ENCODE assay signal across 1 cellular context in the genomic region with DNA sequence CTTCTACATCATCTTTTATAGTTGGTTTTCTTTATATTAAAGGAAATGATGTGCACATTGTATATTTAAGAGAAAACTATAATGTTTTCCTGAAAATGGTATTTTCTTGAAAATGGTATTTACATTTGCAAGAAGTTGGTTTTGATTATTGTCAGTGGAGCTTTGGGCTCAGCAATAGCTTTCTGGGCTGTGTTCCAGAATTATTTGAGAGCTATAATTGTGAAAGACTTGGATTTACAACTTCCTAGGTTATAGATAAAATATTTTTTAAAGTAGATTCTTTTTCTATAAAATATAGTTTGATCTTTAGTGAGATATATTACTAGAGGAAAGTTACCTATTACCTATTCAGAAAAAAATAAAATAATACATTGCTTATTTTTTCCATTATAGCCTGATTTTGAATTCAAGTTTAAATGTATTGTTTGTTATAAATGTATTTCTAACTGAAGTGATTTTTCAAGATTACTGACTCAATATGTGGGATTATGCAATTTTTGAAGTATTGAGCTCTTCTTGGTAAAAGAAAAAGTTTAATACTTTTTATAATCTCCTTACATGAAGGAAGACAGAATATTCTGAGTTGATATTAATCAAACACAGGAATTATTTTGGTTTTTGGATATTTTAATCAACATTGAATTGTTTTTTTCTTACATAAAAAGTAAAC.
TF ChIP-seq lines count a peak whose summit lies in the region.

No MANE protein-coding gene starts in this region.

TF ChIP-seq in SK-N-SH, 30 proteins besides CTCF, POLR2A, EP300 and RAD21 (continued from another document):
- TF ChIP-seq, protein P1, sequence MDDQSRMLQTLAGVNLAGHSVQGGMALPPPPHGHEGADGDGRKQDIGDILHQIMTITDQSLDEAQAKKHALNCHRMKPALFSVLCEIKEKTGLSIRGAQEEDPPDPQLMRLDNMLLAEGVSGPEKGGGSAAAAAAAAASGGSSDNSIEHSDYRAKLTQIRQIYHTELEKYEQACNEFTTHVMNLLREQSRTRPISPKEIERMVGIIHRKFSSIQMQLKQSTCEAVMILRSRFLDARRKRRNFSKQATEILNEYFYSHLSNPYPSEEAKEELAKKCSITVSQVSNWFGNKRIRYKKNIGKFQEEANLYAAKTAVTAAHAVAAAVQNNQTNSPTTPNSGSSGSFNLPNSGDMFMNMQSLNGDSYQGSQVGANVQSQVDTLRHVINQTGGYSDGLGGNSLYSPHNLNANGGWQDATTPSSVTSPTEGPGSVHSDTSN (IDR thresholded peaks at IDR 0.05), result peak; percentile 62
- TF ChIP-seq TEAD4 (IDR thresholded peaks at IDR 0.05; ENCODE audit: borderline replicate concordance, insufficient read depth), result no peak
- no peak for TF ChIP-seq CHD2 (IDR thresholded peaks at IDR 0.05; ENCODE audit: low read length, partially characterized antibody)
- TF ChIP-seq, protein P2, sequence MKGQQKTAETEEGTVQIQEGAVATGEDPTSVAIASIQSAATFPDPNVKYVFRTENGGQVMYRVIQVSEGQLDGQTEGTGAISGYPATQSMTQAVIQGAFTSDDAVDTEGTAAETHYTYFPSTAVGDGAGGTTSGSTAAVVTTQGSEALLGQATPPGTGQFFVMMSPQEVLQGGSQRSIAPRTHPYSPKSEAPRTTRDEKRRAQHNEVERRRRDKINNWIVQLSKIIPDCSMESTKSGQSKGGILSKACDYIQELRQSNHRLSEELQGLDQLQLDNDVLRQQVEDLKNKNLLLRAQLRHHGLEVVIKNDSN (IDR thresholded peaks at IDR 0.05; ENCODE audit: borderline replicate concordance, low read depth), result no peak
- TF ChIP-seq TCF12 (IDR thresholded peaks at IDR 0.05), result no peak; the same call in 1 of the 2 replicates
- TF ChIP-seq, protein P3, sequence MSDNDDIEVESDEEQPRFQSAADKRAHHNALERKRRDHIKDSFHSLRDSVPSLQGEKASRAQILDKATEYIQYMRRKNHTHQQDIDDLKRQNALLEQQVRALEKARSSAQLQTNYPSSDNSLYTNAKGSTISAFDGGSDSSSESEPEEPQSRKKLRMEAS (IDR thresholded peaks at IDR 0.05; ENCODE audit: low read depth), result no peak
- TF ChIP-seq, protein P4, sequence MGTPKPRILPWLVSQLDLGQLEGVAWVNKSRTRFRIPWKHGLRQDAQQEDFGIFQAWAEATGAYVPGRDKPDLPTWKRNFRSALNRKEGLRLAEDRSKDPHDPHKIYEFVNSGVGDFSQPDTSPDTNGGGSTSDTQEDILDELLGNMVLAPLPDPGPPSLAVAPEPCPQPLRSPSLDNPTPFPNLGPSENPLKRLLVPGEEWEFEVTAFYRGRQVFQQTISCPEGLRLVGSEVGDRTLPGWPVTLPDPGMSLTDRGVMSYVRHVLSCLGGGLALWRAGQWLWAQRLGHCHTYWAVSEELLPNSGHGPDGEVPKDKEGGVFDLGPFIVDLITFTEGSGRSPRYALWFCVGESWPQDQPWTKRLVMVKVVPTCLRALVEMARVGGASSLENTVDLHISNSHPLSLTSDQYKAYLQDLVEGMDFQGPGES (IDR thresholded peaks at IDR 0.05; ENCODE audit: low read depth, low read length), result no peak
